ENCODE assay signal across 2 cellular contexts in the genomic region with DNA sequence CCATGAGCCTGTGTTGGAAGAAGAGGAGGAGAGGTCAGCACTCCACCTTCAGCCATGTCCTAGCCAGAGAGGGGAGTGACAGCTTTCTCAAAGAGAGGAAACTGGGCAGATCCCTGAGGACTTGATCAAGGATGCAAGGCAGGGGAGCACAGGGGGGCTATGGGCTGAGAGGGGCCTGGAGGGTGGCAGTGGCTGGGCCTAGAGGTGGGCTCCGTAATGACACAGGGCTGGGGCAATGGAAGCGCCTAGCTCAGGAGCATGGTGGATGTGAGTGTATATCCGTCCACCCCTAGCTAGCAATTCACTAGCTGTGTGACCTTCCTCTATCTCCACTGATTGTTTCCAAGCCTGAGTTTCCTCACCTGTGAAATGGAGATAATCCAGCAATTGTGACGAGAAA.
TF ChIP-seq lines count a peak whose summit lies in the region.

No MANE protein-coding gene starts in this region.

TF ChIP-seq in SK-N-SH, 30 proteins besides CTCF, POLR2A, EP300 and RAD21:
- TF ChIP-seq, protein P1, sequence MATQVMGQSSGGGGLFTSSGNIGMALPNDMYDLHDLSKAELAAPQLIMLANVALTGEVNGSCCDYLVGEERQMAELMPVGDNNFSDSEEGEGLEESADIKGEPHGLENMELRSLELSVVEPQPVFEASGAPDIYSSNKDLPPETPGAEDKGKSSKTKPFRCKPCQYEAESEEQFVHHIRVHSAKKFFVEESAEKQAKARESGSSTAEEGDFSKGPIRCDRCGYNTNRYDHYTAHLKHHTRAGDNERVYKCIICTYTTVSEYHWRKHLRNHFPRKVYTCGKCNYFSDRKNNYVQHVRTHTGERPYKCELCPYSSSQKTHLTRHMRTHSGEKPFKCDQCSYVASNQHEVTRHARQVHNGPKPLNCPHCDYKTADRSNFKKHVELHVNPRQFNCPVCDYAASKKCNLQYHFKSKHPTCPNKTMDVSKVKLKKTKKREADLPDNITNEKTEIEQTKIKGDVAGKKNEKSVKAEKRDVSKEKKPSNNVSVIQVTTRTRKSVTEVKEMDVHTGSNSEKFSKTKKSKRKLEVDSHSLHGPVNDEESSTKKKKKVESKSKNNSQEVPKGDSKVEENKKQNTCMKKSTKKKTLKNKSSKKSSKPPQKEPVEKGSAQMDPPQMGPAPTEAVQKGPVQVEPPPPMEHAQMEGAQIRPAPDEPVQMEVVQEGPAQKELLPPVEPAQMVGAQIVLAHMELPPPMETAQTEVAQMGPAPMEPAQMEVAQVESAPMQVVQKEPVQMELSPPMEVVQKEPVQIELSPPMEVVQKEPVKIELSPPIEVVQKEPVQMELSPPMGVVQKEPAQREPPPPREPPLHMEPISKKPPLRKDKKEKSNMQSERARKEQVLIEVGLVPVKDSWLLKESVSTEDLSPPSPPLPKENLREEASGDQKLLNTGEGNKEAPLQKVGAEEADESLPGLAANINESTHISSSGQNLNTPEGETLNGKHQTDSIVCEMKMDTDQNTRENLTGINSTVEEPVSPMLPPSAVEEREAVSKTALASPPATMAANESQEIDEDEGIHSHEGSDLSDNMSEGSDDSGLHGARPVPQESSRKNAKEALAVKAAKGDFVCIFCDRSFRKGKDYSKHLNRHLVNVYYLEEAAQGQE (IDR thresholded peaks at IDR 0.05; ENCODE audit: low read depth, low read length): no peak
- TF ChIP-seq FOSL2 (IDR thresholded peaks at IDR 0.05; ENCODE audit: borderline replicate concordance, low read depth): no peak
- TF ChIP-seq MXI1 (IDR thresholded peaks at IDR 0.05; ENCODE audit: low read depth, low read length): no peak
- no peak for TF ChIP-seq ELF1 (IDR thresholded peaks at IDR 0.05)
- no peak for TF ChIP-seq TAF1 (IDR thresholded peaks at IDR 0.05; ENCODE audit: borderline replicate concordance, low read depth, low read length)
- no peak for TF ChIP-seq IRF3 (IDR thresholded peaks at IDR 0.05; ENCODE audit: low read depth, low read length)
- TF ChIP-seq, protein P2, sequence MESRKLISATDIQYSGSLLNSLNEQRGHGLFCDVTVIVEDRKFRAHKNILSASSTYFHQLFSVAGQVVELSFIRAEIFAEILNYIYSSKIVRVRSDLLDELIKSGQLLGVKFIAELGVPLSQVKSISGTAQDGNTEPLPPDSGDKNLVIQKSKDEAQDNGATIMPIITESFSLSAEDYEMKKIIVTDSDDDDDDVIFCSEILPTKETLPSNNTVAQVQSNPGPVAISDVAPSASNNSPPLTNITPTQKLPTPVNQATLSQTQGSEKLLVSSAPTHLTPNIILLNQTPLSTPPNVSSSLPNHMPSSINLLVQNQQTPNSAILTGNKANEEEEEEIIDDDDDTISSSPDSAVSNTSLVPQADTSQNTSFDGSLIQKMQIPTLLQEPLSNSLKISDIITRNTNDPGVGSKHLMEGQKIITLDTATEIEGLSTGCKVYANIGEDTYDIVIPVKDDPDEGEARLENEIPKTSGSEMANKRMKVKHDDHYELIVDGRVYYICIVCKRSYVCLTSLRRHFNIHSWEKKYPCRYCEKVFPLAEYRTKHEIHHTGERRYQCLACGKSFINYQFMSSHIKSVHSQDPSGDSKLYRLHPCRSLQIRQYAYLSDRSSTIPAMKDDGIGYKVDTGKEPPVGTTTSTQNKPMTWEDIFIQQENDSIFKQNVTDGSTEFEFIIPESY (IDR thresholded peaks at IDR 0.05; ENCODE audit: borderline replicate concordance, low read depth): no peak
- TF ChIP-seq FOXJ3 (CRISPR knock-in tag; IDR thresholded peaks at IDR 0.05): no peak

TF ChIP-seq in SK-N-SH treated with all-trans-retinoic acid at 6 μM for 48 hours, 23 proteins besides CTCF, POLR2A, EP300 and RAD21 (continued from another document):
- no peak for TF ChIP-seq OSR1 (CRISPR knock-in tag; IDR thresholded peaks at IDR 0.05)
- no peak for TF ChIP-seq BACH2 (CRISPR knock-in tag; IDR thresholded peaks at IDR 0.05; ENCODE audit: borderline replicate concordance)
- TF ChIP-seq ARNTL (CRISPR knock-in tag; IDR thresholded peaks at IDR 0.05; ENCODE audit: borderline replicate concordance, low read depth): no peak
- TF ChIP-seq ZFP3 (CRISPR knock-in tag; IDR thresholded peaks at IDR 0.05): no peak
- TF ChIP-seq ZC3H10 (CRISPR knock-in tag; IDR thresholded peaks at IDR 0.05): no peak
- no peak for TF ChIP-seq CREB5 (CRISPR knock-in tag; IDR thresholded peaks at IDR 0.05; ENCODE audit: low read depth)
- TF ChIP-seq TOX (CRISPR knock-in tag; IDR thresholded peaks at IDR 0.05; ENCODE audit: borderline replicate concordance): no peak
- no peak for TF ChIP-seq ESRRG (CRISPR knock-in tag; IDR thresholded peaks at IDR 0.05)
- TF ChIP-seq ZNF565 (CRISPR knock-in tag; conservative IDR thresholded peaks at IDR 0.05; ENCODE audit: low read depth): no peak
- no peak for TF ChIP-seq ZNF8 (CRISPR knock-in tag; IDR thresholded peaks at IDR 0.05)
- TF ChIP-seq ISL1 (CRISPR knock-in tag; IDR thresholded peaks at IDR 0.05): no peak
- TF ChIP-seq, protein P3, sequence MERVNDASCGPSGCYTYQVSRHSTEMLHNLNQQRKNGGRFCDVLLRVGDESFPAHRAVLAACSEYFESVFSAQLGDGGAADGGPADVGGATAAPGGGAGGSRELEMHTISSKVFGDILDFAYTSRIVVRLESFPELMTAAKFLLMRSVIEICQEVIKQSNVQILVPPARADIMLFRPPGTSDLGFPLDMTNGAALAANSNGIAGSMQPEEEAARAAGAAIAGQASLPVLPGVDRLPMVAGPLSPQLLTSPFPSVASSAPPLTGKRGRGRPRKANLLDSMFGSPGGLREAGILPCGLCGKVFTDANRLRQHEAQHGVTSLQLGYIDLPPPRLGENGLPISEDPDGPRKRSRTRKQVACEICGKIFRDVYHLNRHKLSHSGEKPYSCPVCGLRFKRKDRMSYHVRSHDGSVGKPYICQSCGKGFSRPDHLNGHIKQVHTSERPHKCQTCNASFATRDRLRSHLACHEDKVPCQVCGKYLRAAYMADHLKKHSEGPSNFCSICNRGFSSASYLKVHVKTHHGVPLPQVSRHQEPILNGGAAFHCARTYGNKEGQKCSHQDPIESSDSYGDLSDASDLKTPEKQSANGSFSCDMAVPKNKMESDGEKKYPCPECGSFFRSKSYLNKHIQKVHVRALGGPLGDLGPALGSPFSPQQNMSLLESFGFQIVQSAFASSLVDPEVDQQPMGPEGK (CRISPR knock-in tag; IDR thresholded peaks at IDR 0.05; ENCODE audit: borderline replicate concordance): no peak
- no peak for TF ChIP-seq POU6F1 (CRISPR knock-in tag; IDR thresholded peaks at IDR 0.05; ENCODE audit: borderline replicate concordance, low read depth)
TF ChIP-seq in SK-N-SH treated with all-trans-retinoic acid at 6 μM for 48 hours: peak in this region for 0.
